In genomic region chr13:50410921-50411712, GRCh38 we compare ENCODE assay signal across 10 cellular contexts.
DNase-seq lines count a peak whose midpoint lies in the region; ATAC-seq and TF ChIP-seq lines count a peak whose summit lies in the region.
"Had no signal": no experiment of that assay in that cellular context is flagged by ENCODE, and none has a peak within 500 bp of the region (broad histone marks: within the 10 kb centered on the region; RNA-seq: fewer than 3 reads in every experiment).

No MANE protein-coding gene starts in this region.

- H2AFZ ChIP-seq in neuronal stem cell (ENCODE audit: low read length): peak overlapping the region; percentile 57

- H3K4me2 ChIP-seq in neuronal stem cell (ENCODE audit: insufficient read depth, low read length, poor library complexity, severe bottlenecking): no peak overlapping the region

- H3K18ac ChIP-seq in neuronal stem cell (ENCODE audit: low read length): no peak overlapping the region

- no peaks in the 10 kb centered on the region for H3K9me3 ChIP-seq in neuronal stem cell (replicated peaks in 1 of 2; ENCODE audit: control insufficient read depth in 2 of 2, insufficient read depth in 1 of 2, low read depth in 1 of 2, low read length in 2 of 2)

- H3K4me1 ChIP-seq in neuronal stem cell (ENCODE audit: control insufficient read depth in 2 of 2, insufficient read depth in 1 of 2, low read depth in 1 of 2, low read length in 2 of 2): peaks cover 0 to 3% of the 10 kb centered on the region in 2 donors

- H2AK5ac ChIP-seq in neuronal stem cell (ENCODE audit: low read depth, low read length): no peak overlapping the region

- H4K8ac ChIP-seq in neuronal stem cell (ENCODE audit: low read depth, low read length): no peak overlapping the region

- no peak overlapping the region for H2BK12ac ChIP-seq in neuronal stem cell (ENCODE audit: low read length)

- no peak overlapping the region for H3K23ac ChIP-seq in neuronal stem cell (ENCODE audit: low read depth, low read length, poor library complexity)

- WGBS in neuronal stem cell (ENCODE audit: extremely low coverage in 2 of 2, insufficient read length in 2 of 2, insufficient replicate concordance in 1 of 2), 2 donors: no CpG with 5 or more reads among the region's 5 CpGs

- TF ChIP-seq CTCF in epithelial cell of proximal tubule (conservative IDR thresholded peaks at IDR 0.05; ENCODE audit: low read depth, low read length): no peak

- no peak overlapping the region for H2BK15ac ChIP-seq in neuronal stem cell (ENCODE audit: low read length)

- DNase-seq in EL: peak; percentile 95
- DNase-seq in OCI-M1 (lab: John Stamatoyannopoulos, UW): peak; percentile 50
- DNase-seq in epithelial cell of proximal tubule (ENCODE audit: low read depth): peak; percentile 65
- no peak for DNase-seq in neuronal stem cell (ENCODE audit: low spot score)
- DNase-seq in NCI-H2107 treated with DMSO at 0.1 percent for 48 hours (lab: John Stamatoyannopoulos, UW; ENCODE audit: unreplicated experiment): no peak
- DNase-seq: activated T-cell treated with anti-CD3 and anti-CD28 coated beads, Interleukin-2, amount 50 U/mL, for 24 hours; NCI-H748 treated with DMSO at 0.1 percent for 48 hours had no signal

- no peaks in the 10 kb centered on the region for H3K79me1 ChIP-seq in neuronal stem cell (ENCODE audit: low read depth, low read length)

- H2BK5ac ChIP-seq in neuronal stem cell (ENCODE audit: low read length): no peak overlapping the region

- no peak overlapping the region for H3K14ac ChIP-seq in neuronal stem cell (ENCODE audit: low read length)

- no peak overlapping the region for H2BK120ac ChIP-seq in neuronal stem cell (ENCODE audit: low read depth, low read length)

- no peak overlapping the region for H3K27ac ChIP-seq in neuronal stem cell (replicated peaks; ENCODE audit: low read length)

- no peak overlapping the region for H3K4me3 ChIP-seq in epithelial cell of proximal tubule (ENCODE audit: low read depth, low read length)
- H3K4me3 ChIP-seq in neuronal stem cell (ENCODE audit: low read length in 2 of 2): no peak overlapping the region

- H3K4ac ChIP-seq in neuronal stem cell (ENCODE audit: low read length): no peak overlapping the region

- no peak overlapping the region for H4K91ac ChIP-seq in neuronal stem cell (ENCODE audit: low read depth, low read length, poor library complexity)

- ATAC-seq in GM19467 (IDR thresholded peaks at IDR 0.05; ENCODE audit: unreplicated experiment): no peak
- no peak for ATAC-seq in GM19455 (IDR thresholded peaks at IDR 0.05; ENCODE audit: unreplicated experiment)
- ATAC-seq in GM18517 (IDR thresholded peaks at IDR 0.05; ENCODE audit: unreplicated experiment): no peak

- no peaks in the 10 kb centered on the region for H3K27me3 ChIP-seq in neuronal stem cell (ENCODE audit: control insufficient read depth in 3 of 3, insufficient read depth in 3 of 3, low read depth in 1 of 3, low read length in 3 of 3)

- no peak overlapping the region for H3K9ac ChIP-seq in neuronal stem cell (ENCODE audit: low read depth, low read length, poor library complexity)

- no peaks in the 10 kb centered on the region for H3K36me3 ChIP-seq in neuronal stem cell (replicated peaks in 1 of 2; ENCODE audit: control insufficient read depth in 2 of 2, insufficient read depth in 2 of 2, low read length in 2 of 2)

Comparison
In these comparisons a context has a peak if more than half of its experiments do, and no peak if none do; other contexts are left out.
1. DNase-seq: peak in EL (single experiment), OCI-M1 (single experiment) and epithelial cell of proximal tubule (single experiment); none in neuronal stem cell (single experiment) and NCI-H2107 treated with DMSO at 0.1 percent for 48 hours (single experiment).